Comparison of ENCODE assay signal across 8 cellular contexts in the genomic region with DNA sequence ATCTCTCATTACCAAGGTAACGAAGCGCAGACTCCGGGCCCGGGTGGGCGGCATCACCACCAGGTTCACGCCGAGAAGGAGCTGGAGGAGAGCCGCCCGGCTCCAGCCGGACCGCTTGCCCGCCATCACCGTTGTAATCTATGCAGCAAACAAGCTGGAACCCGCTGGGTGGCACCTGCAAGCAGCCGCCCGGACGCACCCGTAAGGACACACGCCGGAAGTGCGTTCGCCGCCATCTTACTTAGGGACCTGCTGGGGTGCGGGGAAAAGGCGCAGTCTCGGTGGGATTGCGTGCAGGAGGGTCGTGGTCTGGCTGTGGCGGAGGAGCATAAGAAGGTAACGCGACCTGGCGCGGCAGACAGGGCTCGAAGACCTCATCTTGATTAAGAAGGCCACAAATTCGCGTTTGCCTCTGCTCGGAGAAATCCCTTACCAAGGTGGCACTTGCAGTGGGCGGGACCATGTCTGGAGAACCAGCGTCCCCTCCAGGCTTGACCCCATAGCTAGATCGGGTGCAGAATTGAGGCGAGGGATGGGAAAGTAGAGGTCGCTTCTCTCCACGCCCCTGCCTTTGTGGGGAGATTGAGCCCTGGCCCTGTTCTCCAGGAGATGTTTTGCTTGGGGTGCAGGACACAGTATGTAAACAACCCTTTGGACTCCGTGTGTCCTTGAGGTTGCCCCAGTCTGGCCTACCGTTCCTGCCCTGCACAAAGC. TPM values are rescaled to one million over a fixed set of nuclear protein-coding genes. Genes with fewer than 3 reads are reported as not detected.
DNase-seq lines count a peak whose midpoint lies in the region; ATAC-seq and TF ChIP-seq lines count a peak whose summit lies in the region.

A gene with protein sequence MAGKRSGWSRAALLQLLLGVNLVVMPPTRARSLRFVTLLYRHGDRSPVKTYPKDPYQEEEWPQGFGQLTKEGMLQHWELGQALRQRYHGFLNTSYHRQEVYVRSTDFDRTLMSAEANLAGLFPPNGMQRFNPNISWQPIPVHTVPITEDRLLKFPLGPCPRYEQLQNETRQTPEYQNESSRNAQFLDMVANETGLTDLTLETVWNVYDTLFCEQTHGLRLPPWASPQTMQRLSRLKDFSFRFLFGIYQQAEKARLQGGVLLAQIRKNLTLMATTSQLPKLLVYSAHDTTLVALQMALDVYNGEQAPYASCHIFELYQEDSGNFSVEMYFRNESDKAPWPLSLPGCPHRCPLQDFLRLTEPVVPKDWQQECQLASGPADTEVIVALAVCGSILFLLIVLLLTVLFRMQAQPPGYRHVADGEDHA (minus strand): TSS at position 151 of the 714 bp plus-strand sequence. CDS start 25 bp downstream, at position 126.

- H3K27me3 ChIP-seq in H7 (ENCODE audit: control insufficient read depth, insufficient read depth, low read length) (no peaks in the 10 kb centered on the region), gastroesophageal sphincter (no peaks in the 10 kb centered on the region)

- TF ChIP-seq POLR2A in gastroesophageal sphincter (IDR thresholded peaks at IDR 0.05): peak; percentile 18 to 45

- in situ Hi-C loops in SK-MEL-5 (cut with HindIII; ENCODE audit: low pct_unique_long_range_greater_than_20kb, low sequenced_read_pairs): no loop called here

- H3K4me3 ChIP-seq in H7 (ENCODE audit: insufficient read depth, low read depth, low read length) (peak within 1 kb of the TSS; percentile 88), gastroesophageal sphincter (peak within 1 kb of the TSS; percentile 60 to 88)

- WGBS in gastroesophageal sphincter (ENCODE audit: low coverage in 1 of 2), 2 donors: 0 to 1% methylated on average over 10 to 18 of the region's 45 CpGs

- ATAC-seq in gastroesophageal sphincter: peak; percentile 93

- TF ChIP-seq EP300 in gastroesophageal sphincter (IDR thresholded peaks at IDR 0.05): no peak

- H3K4me1 ChIP-seq in gastroesophageal sphincter: peaks cover 0 to 41% (median 18%) of the 10 kb centered on the region in 3 donors

- TF ChIP-seq CTCF in gastroesophageal sphincter (IDR thresholded peaks at IDR 0.05): peak in 3 of 4 experiments; percentile 30 to 41 (median 39)

- H3K36me3 ChIP-seq in H7 (replicated peaks; ENCODE audit: control insufficient read depth, insufficient read depth, low read length): peaks cover 8% of the 10 kb centered on the region
- peaks cover 0 to 34% of the 10 kb centered on the region in 2 donors for H3K36me3 ChIP-seq in gastroesophageal sphincter

- H3K27ac ChIP-seq in gastroesophageal sphincter (peak within 1 kb of the TSS; percentile 44 to 88 (median 87)), temporal lobe (ENCODE audit: low read depth, low read length) (peak within 1 kb of the TSS; percentile 67)

- DNase-seq in GM03348 (ENCODE audit: low spot score): peak; percentile 90
- DNase-seq in H7: peak; percentile 92
- DNase-seq in LoVo (ENCODE audit: low spot score): peak; percentile 91
- DNase-seq in SK-MEL-5 (ENCODE audit: low read depth, low spot score): peak; percentile 87
- peak; percentile 88 for DNase-seq in activated naive CD4-positive, alpha-beta T cell treated with Interleukin-2 at 50 U/mL for 16 hours
- DNase-seq in occipital lobe (lab: John Stamatoyannopoulos, UW): peak; percentile 87

- H3K9me3 ChIP-seq in gastroesophageal sphincter: no peaks in the 10 kb centered on the region

RNA-seq across cellular contexts. Expression of the gene that starts here (rescaled TPM):
- total RNA-seq in H7 (2014; rRNA removed; shearing (Covaris generic)): 24.2 and 25.5 TPM in 2 replicates
- 38.8 and 44.8 TPM in 2 replicates for total RNA-seq in SK-MEL-5 (2014; rRNA removed; shearing (Covaris generic))
- 87.9 and 106 TPM in 2 replicates for polyA plus RNA-seq in SK-MEL-5 (2015; cell fraction: cytosol; rRNA removed)
- 54.4 and 54.6 TPM in 2 replicates for polyA plus RNA-seq in SK-MEL-5 (2015; cell fraction: nucleus; rRNA removed)
- total RNA-seq in gastroesophageal sphincter (10 to 100 TPM; 21.0 to 46.0 (median 32.0) TPM), occipital lobe (28.1 TPM), temporal lobe (17.2 TPM)

Comparison
In these comparisons a context has a peak if more than half of its experiments do, and no peak if none do; other contexts are left out.
1. Peak in every context shown above with its lines: DNase-seq, ATAC-seq, H3K4me3 ChIP-seq and H3K27ac ChIP-seq.